Comparison of ENCODE assay signal across 11 cellular contexts in the genomic region with DNA sequence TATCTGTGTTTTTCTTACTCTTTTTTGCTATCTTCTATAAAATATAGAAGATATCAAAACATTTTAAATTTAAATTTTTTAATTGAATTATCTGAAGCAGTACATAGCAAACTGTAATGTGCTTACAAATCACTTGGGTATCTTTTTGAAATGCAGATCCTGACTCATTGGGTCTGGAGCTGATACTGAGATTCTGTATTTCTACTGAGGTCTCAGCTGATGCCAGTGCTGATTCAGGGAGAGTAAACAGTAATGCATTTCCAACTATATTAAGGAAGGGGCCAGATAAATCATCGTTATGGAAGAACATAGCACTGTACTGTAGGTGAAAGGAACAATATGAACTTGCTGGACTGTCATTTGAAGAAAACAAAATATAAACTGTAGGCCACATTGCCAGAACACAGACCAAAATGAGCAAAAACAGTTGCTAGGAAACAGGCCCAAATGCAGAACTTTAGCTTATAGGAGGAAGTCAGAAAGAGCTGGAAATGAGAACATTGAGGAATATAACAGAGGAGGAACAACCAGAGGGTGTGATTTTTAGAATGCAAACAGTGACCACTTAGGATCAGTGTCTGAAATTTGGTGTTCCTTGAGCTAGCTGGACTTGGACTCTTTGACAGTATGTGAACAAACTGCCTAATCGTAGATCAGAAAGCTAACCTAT. TPM values are rescaled to one million over a fixed set of nuclear protein-coding genes. Genes with fewer than 3 reads are reported as not detected.
DNase-seq lines count a peak whose midpoint lies in the region; ATAC-seq and TF ChIP-seq lines count a peak whose summit lies in the region.
"Had no signal": no experiment of that assay in that cellular context is flagged by ENCODE, and none has a peak within 500 bp of the region (broad histone marks: within the 10 kb centered on the region; RNA-seq: fewer than 3 reads in every experiment).

No MANE protein-coding gene starts in this region.

- no peak for ATAC-seq in heart right ventricle

- H2BK5ac ChIP-seq in mesenchymal stem cell (ENCODE audit: low read depth, low read length, poor library complexity, severe bottlenecking), result no peak overlapping the region

- 100% methylated on average over 1 of the region's 2 CpGs for WGBS in mesenchymal stem cell
- 47 to 57% methylated on average over 2 of the region's 2 CpGs for WGBS in heart right ventricle, 2 donors

- no peak for DNase-seq in CD8-positive, alpha-beta memory T cell
- DNase-seq in mesenchymal stem cell (peak; percentile 18), COR-L47 (lab: John Stamatoyannopoulos, UW) (no peak), LoVo (ENCODE audit: low spot score) (no peak), D341Med (ENCODE audit: low spot score) (no peak), heart right ventricle (no peak)
- DNase-seq: NCI-H526 treated with DMSO at 0.1 percent for 48 hours; stimulated activated CD4-positive, alpha-beta T cell treated with anti-CD3 and anti-CD28 coated beads, Interleukin-1b, Interleukin-23, amount 100 ng/mL, for 48 hours had no signal

- intact Hi-C loops in heart right ventricle (cut with DNase I), result loop anchor here in 3 of 10 donors (10.0 kb wide), 2 partner anchors 191 to 891 kb away; no protein-coding TSS in a partner anchor

- peaks cover 51% of the 10 kb centered on the region for H3K4me1 ChIP-seq in CD8-positive, alpha-beta memory T cell (ENCODE audit: insufficient read depth, low read length)
- H3K4me1 ChIP-seq in Loucy (ENCODE audit: insufficient read depth, low read length, poor library complexity, severe bottlenecking) (peaks cover 43% of the 10 kb centered on the region), mesenchymal stem cell (ENCODE audit: control insufficient read depth, insufficient read depth, low read depth, low read length) (peaks cover 2% of the 10 kb centered on the region), heart right ventricle (peaks cover 3 to 57% (median 38%) of the 10 kb centered on the region in 9 donors)

- peaks cover 3% of the 10 kb centered on the region for H3K36me3 ChIP-seq in CD8-positive, alpha-beta memory T cell (ENCODE audit: insufficient read depth, low read length)
- no peaks in the 10 kb centered on the region; the same call in 1 of the 2 replicates for H3K36me3 ChIP-seq in Loucy (ENCODE audit: insufficient read depth, low read length)
- peaks cover 0 to 16% of the 10 kb centered on the region in 2 experiments for H3K36me3 ChIP-seq in mesenchymal stem cell (ENCODE audit: control insufficient read depth in 1 of 2, insufficient read depth in 2 of 2, low read depth in 1 of 2, low read length in 2 of 2)
- H3K36me3 ChIP-seq in heart right ventricle, result peaks cover 0 to 9% (median 2%) of the 10 kb centered on the region in 9 donors

- H3K9me2 ChIP-seq in Loucy (replicated peaks; ENCODE audit: low read depth, low read length), result 0 out of 2 replicates have a peak, but pooled peaks cover 5% of the 10 kb centered on the region

- H2BK12ac ChIP-seq in mesenchymal stem cell (ENCODE audit: low read length in 2 of 2), result no peak overlapping the region

- no peak overlapping the region for H3K4me3 ChIP-seq in CD8-positive, alpha-beta memory T cell (ENCODE audit: low read length)
- H3K4me3 ChIP-seq in Loucy (ENCODE audit: low read length, poor library complexity, severe bottlenecking) (peak overlapping the region; percentile 89), mesenchymal stem cell (ENCODE audit: insufficient read depth in 1 of 2, low read depth in 1 of 2, low read length in 2 of 2) (no peak overlapping the region), heart right ventricle (no peak overlapping the region)
- H3K4me3 ChIP-seq: suprapubic skin had no signal

- H3F3A ChIP-seq in Loucy (ENCODE audit: low read depth), result no peaks in the 10 kb centered on the region

- H3K27me3 Mint-ChIP-seq in CD8-positive, alpha-beta memory T cell, result no peaks in the 10 kb centered on the region
- H3K27me3 Mint-ChIP-seq in activated naive CD8-positive, alpha-beta T cell, result no peaks in the 10 kb centered on the region

- H3K4ac ChIP-seq in mesenchymal stem cell (ENCODE audit: low read depth in 1 of 2, low read length in 2 of 2), result no peak overlapping the region

- POLR2A ChIA-PET in CD8-positive, alpha-beta memory T cell (lab: Charles Lee), result no interaction called here

- peak overlapping the region; percentile 86 for H3K9ac ChIP-seq in Loucy (ENCODE audit: low read depth, low read length, poor library complexity, severe bottlenecking)
- peak overlapping the region; percentile 71 for H3K9ac ChIP-seq in mesenchymal stem cell (ENCODE audit: low read length)

- H2BK120ac ChIP-seq in mesenchymal stem cell (ENCODE audit: low read depth, low read length), result no peak overlapping the region

- H2AK5ac ChIP-seq in mesenchymal stem cell (ENCODE audit: low read length, severe bottlenecking), result no peak overlapping the region

- H3K79me2 ChIP-seq in Loucy (ENCODE audit: insufficient read depth, low read length), result peaks cover 65% of the 10 kb centered on the region

- H4K20me1 ChIP-seq in Loucy (ENCODE audit: insufficient read depth, low read length, poor library complexity, severe bottlenecking), result peaks cover 35% of the 10 kb centered on the region

- no peaks in the 10 kb centered on the region for H3K9me3 ChIP-seq in CD8-positive, alpha-beta memory T cell (ENCODE audit: low read length)
- no peaks in the 10 kb centered on the region for H3K9me3 ChIP-seq in Loucy (ENCODE audit: insufficient read depth, low read depth, low read length)
- no peaks in the 10 kb centered on the region for H3K9me3 ChIP-seq in mesenchymal stem cell (ENCODE audit: control insufficient read depth, low read length)
- no peaks in the 10 kb centered on the region for H3K9me3 ChIP-seq in heart right ventricle
- H3K9me3 ChIP-seq: suprapubic skin had no signal

- TF ChIP-seq CTCF in Loucy (conservative IDR thresholded peaks at IDR 0.05; ENCODE audit: low read length) (no peak), heart right ventricle (IDR thresholded peaks at IDR 0.05) (no peak)

- peak overlapping the region; percentile 82 for H3K4me2 ChIP-seq in Loucy (ENCODE audit: low read depth, low read length, poor library complexity, severe bottlenecking)
- H3K4me2 ChIP-seq in mesenchymal stem cell (ENCODE audit: low read length, poor library complexity, severe bottlenecking), result no peak overlapping the region

- no peak overlapping the region for H4K8ac ChIP-seq in mesenchymal stem cell (ENCODE audit: low read length)

- no peak overlapping the region for H3K23ac ChIP-seq in mesenchymal stem cell (ENCODE audit: low read length in 2 of 2)

- no peak overlapping the region for H4K91ac ChIP-seq in mesenchymal stem cell (ENCODE audit: low read length)

- peak overlapping the region; percentile 28 to 100 (median 61) for H3K4me3 Mint-ChIP-seq in CD8-positive, alpha-beta memory T cell
- peak overlapping the region; percentile 100 for H3K4me3 Mint-ChIP-seq in activated naive CD8-positive, alpha-beta T cell

- H3K18ac ChIP-seq in mesenchymal stem cell (ENCODE audit: low read depth in 1 of 2, low read length in 2 of 2), result no peak overlapping the region

- H2AFZ ChIP-seq in Loucy (ENCODE audit: low read length) (no peak overlapping the region), mesenchymal stem cell (ENCODE audit: low read depth, low read length) (no peak overlapping the region)

- peak overlapping the region; percentile 58 to 100 (median 92) for H3K27ac Mint-ChIP-seq in CD8-positive, alpha-beta memory T cell
- peak overlapping the region; percentile 79 for H3K27ac Mint-ChIP-seq in activated naive CD8-positive, alpha-beta T cell

- peaks cover 0 to 36% (median 2%) of the 10 kb centered on the region in 3 donors for H3K36me3 Mint-ChIP-seq in CD8-positive, alpha-beta memory T cell
- H3K36me3 Mint-ChIP-seq in activated naive CD8-positive, alpha-beta T cell, result peaks cover 2% of the 10 kb centered on the region

- no peak overlapping the region for H2BK15ac ChIP-seq in mesenchymal stem cell (ENCODE audit: low read depth, poor library complexity, severe bottlenecking)

- no peaks in the 10 kb centered on the region for H3K9me3 Mint-ChIP-seq in CD8-positive, alpha-beta memory T cell
- H3K9me3 Mint-ChIP-seq in activated naive CD8-positive, alpha-beta T cell (ENCODE audit: low read depth), result no peaks in the 10 kb centered on the region

- peaks cover 72 to 91% (median 88%) of the 10 kb centered on the region in 3 donors for H3K4me1 Mint-ChIP-seq in CD8-positive, alpha-beta memory T cell
- peaks cover 76% of the 10 kb centered on the region for H3K4me1 Mint-ChIP-seq in activated naive CD8-positive, alpha-beta T cell (ENCODE audit: low read depth)

- H3K14ac ChIP-seq in mesenchymal stem cell (ENCODE audit: low read length in 2 of 2), result no peak overlapping the region

- peaks cover 2% of the 10 kb centered on the region for H3K79me1 ChIP-seq in mesenchymal stem cell (replicated peaks; ENCODE audit: low read length, poor library complexity, severe bottlenecking)

- H3K27ac ChIP-seq in CD8-positive, alpha-beta memory T cell (ENCODE audit: low read depth, low read length), result peak overlapping the region; percentile 10
- H3K27ac ChIP-seq in mesenchymal stem cell (ENCODE audit: low read length, poor library complexity, severe bottlenecking), result no peak overlapping the region
- H3K27ac ChIP-seq in heart right ventricle, result peak overlapping the region in 4 of 10 donors; percentile 1 to 69 (median 21)
- H3K27ac ChIP-seq: suprapubic skin had no signal

- H3K27me3 ChIP-seq in CD8-positive, alpha-beta memory T cell (ENCODE audit: insufficient read depth, low read length, poor library complexity, severe bottlenecking), result no peaks in the 10 kb centered on the region
- H3K27me3 ChIP-seq in Loucy (ENCODE audit: insufficient read depth, low read length, poor library complexity, severe bottlenecking) (no peaks in the 10 kb centered on the region), mesenchymal stem cell (ENCODE audit: control insufficient read depth in 1 of 2, insufficient read depth in 1 of 2, low read length in 2 of 2) (no peaks in the 10 kb centered on the region), heart right ventricle (no peaks in the 10 kb centered on the region)
- H3K27me3 ChIP-seq: suprapubic skin had no signal

- CTCF ChIA-PET in CD8-positive, alpha-beta memory T cell (lab: Charles Lee), result interaction anchor here (1.0 kb wide), 1 partner anchor 19 kb away, joined by 4 read pairs; no protein-coding TSS in a partner anchor

RNA-seq across cellular contexts. Expression of a gene that starts 3.3 kb away (rescaled TPM):
- 10 to 100 TPM; 39.6 to 42.2 TPM for total RNA-seq in CD8-positive, alpha-beta memory T cell
- 85.9 TPM for polyA plus RNA-seq in CD8-positive, alpha-beta memory T cell
- polyA plus RNA-seq in mesenchymal stem cell (2013, experiment 1 of 2), result 21.1 TPM
- polyA plus RNA-seq in mesenchymal stem cell (2013, experiment 2 of 2), result 20.1 TPM
- total RNA-seq in heart right ventricle, result 10 to 100 TPM; 28.2 to 43.5 (median 32.3) TPM
- polyA plus RNA-seq in heart right ventricle, result 10 to 100 TPM; 10.1 to 14.7 TPM
